ENCODE assay signal across 1 cellular context in the genomic region with DNA sequence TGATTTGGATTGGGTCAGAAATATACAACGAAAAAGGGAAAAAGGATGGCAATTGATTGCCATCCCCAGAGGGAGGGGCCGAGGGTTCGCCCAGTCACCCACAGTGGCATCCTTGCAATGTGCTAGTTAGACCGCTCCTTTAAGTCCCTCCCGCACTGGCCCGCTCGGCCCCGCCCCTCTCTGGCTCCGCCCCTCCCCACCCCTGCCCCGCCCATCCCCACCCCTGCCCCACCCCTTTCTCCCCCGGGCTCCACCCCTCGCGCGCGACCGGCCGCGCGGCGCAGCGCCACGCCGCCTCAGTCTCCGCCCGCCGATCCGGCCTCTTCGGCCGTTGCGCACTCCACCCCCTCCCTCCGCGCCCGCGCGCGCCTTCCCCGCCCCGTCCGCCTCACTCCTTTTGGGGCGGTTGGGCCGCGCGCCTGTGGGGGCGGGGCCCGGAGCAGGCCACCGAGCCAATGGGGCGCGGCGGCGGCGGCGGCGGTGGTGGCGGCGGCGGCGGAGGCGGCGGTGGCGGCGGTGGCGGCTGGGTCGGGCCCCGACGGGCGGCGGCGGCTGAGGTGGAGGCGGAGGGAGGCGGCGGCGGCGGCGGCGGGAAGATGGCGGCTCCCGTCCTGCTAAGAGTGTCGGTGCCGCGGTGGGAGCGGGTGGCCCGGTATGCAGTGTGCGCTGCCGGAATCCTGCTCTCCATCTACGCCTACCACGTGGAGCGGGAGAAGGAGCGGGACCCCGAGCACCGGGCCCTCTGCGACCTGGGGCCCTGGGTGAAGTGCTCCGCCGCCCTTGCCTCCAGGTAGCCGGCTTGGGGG.
TF ChIP-seq lines count a peak whose summit lies in the region.

Gene VKORC1L1, plus strand, starts transcription at position 299 of the 806 bp plus-strand sequence. Its CDS starts 298 bp downstream, at position 597.

TF ChIP-seq in SK-N-SH, 30 proteins besides CTCF, POLR2A, EP300 and RAD21 (continued from another document):
- no peak for TF ChIP-seq RXRA (IDR thresholded peaks at IDR 0.05; ENCODE audit: borderline replicate concordance, low read depth)
- no peak for TF ChIP-seq FOXM1 (IDR thresholded peaks at IDR 0.05; ENCODE audit: low read depth)
- no peak for TF ChIP-seq NFIC (IDR thresholded peaks at IDR 0.05; ENCODE audit: borderline replicate concordance)
- TF ChIP-seq JUND (IDR thresholded peaks at IDR 0.05) = no peak
- no peak for TF ChIP-seq SMC3 (IDR thresholded peaks at IDR 0.05; ENCODE audit: low read depth, low read length)
- TF ChIP-seq, protein P1, sequence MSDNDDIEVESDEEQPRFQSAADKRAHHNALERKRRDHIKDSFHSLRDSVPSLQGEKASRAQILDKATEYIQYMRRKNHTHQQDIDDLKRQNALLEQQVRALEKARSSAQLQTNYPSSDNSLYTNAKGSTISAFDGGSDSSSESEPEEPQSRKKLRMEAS (IDR thresholded peaks at IDR 0.05; ENCODE audit: low read depth) = peak; percentile 80
- no peak for TF ChIP-seq FOSL2 (IDR thresholded peaks at IDR 0.05; ENCODE audit: borderline replicate concordance, low read depth)
- TF ChIP-seq, protein P2, sequence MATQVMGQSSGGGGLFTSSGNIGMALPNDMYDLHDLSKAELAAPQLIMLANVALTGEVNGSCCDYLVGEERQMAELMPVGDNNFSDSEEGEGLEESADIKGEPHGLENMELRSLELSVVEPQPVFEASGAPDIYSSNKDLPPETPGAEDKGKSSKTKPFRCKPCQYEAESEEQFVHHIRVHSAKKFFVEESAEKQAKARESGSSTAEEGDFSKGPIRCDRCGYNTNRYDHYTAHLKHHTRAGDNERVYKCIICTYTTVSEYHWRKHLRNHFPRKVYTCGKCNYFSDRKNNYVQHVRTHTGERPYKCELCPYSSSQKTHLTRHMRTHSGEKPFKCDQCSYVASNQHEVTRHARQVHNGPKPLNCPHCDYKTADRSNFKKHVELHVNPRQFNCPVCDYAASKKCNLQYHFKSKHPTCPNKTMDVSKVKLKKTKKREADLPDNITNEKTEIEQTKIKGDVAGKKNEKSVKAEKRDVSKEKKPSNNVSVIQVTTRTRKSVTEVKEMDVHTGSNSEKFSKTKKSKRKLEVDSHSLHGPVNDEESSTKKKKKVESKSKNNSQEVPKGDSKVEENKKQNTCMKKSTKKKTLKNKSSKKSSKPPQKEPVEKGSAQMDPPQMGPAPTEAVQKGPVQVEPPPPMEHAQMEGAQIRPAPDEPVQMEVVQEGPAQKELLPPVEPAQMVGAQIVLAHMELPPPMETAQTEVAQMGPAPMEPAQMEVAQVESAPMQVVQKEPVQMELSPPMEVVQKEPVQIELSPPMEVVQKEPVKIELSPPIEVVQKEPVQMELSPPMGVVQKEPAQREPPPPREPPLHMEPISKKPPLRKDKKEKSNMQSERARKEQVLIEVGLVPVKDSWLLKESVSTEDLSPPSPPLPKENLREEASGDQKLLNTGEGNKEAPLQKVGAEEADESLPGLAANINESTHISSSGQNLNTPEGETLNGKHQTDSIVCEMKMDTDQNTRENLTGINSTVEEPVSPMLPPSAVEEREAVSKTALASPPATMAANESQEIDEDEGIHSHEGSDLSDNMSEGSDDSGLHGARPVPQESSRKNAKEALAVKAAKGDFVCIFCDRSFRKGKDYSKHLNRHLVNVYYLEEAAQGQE (IDR thresholded peaks at IDR 0.05; ENCODE audit: low read depth, low read length) = no peak
- no peak for TF ChIP-seq CHD2 (IDR thresholded peaks at IDR 0.05; ENCODE audit: low read length, partially characterized antibody)
- TF ChIP-seq ELF1 (IDR thresholded peaks at IDR 0.05) = no peak
- TF ChIP-seq SIN3A (IDR thresholded peaks at IDR 0.05; ENCODE audit: borderline replicate concordance, low read depth, low read length) = peak; percentile 71
- TF ChIP-seq MEF2A (IDR thresholded peaks at IDR 0.05; ENCODE audit: borderline replicate concordance, low read depth) = no peak
- no peak for TF ChIP-seq USF2 (IDR thresholded peaks at IDR 0.05; ENCODE audit: borderline replicate concordance, low read depth, low read length)
- no peak for TF ChIP-seq GATA2 (CRISPR knock-in tag; IDR thresholded peaks at IDR 0.05)
- TF ChIP-seq RFX5 (IDR thresholded peaks at IDR 0.05; ENCODE audit: low read length) = no peak
- TF ChIP-seq TAF1 (IDR thresholded peaks at IDR 0.05; ENCODE audit: borderline replicate concordance, low read depth, low read length) = no peak; the same call in 1 of the 2 replicates
- peak; percentile 79 for TF ChIP-seq MXI1 (IDR thresholded peaks at IDR 0.05; ENCODE audit: low read depth, low read length)
- no peak for TF ChIP-seq POLR2AphosphoS5 (IDR thresholded peaks at IDR 0.05; ENCODE audit: low read depth, low read length)
- no peak for TF ChIP-seq GABPA (IDR thresholded peaks at IDR 0.05; ENCODE audit: low read depth)
